ENCODE assay signal across 22 cellular contexts in genomic region chr13:33838567-33839131, GRCh38. TPM values are rescaled to one million over a fixed set of nuclear protein-coding genes. Genes with fewer than 3 reads are reported as not detected.
DNase-seq lines count a peak whose midpoint lies in the region; ATAC-seq, FAIRE-seq and TF ChIP-seq lines count a peak whose summit lies in the region.
"Had no signal": no experiment of that assay in that cellular context is flagged by ENCODE, and none has a peak within 500 bp of the region (broad histone marks: within the 10 kb centered on the region; RNA-seq: fewer than 3 reads in every experiment).

No MANE protein-coding gene starts in this region.

- peak; percentile 9 for FAIRE-seq in keratinocyte (lab: Jason Lieb, UNC)
- FAIRE-seq: TTC549 had no signal

- ATAC-seq in Right ventricle myocardium superior (ENCODE audit: poor library complexity) (peak; percentile 56), GM19023 (IDR thresholded peaks at IDR 0.05; ENCODE audit: unreplicated experiment) (no peak)
- no peak for ATAC-seq in stimulated activated naive B cell treated with anti-CD40 and anti-IgM and Interleukin-4, amounts not matched to agents 10 μg/mL and 1 μg/mL and 100 μg/mL, for 72 hours (replicated peaks)
- ATAC-seq: left colon had no signal

- intact Hi-C loops in Right ventricle myocardium superior (cut with DNase I): no loop called here

- no peak for DNase-seq in Right ventricle myocardium superior
- DNase-seq in right atrium auricular region (ENCODE audit: low spot score): no peak
- peak; percentile 44 for DNase-seq in dedifferentiated amniotic fluid mesenchymal stem cell (ENCODE audit: extremely low spot score)
- no peak for DNase-seq in keratinocyte (ENCODE audit: low read depth, low spot score)
- no peak for DNase-seq in stimulated activated naive B cell treated with anti-CD40 and anti-IgM and Interleukin-4, amounts not matched to agents 10 μg/mL and 1 μg/mL and 100 μg/mL, for 72 hours
- no peak for DNase-seq in globus pallidus (ENCODE audit: low spot score)
- DNase-seq in NCI-H226: no peak
- DNase-seq: activated CD4-positive, alpha-beta T cell treated with anti-CD3 and anti-CD28 coated beads for 1 hour; activated CD8-positive, alpha-beta memory T cell treated with anti-CD3 and anti-CD28 coated beads for 24 hours; Calu3; cortex of kidney; left colon; NCI-H146; NCI-H2227 treated with DMSO at 0.1 percent for 48 hours; OCI-M1; SHP77 treated with DMSO at 0.1 percent for 48 hours; stimulated activated CD8-positive, alpha-beta memory T cell treated with anti-CD3 and anti-CD28 coated beads, Interleukin-4, amount 100 ng/mL, for 48 hours; substantia nigra had no signal

- H3K4me3 ChIP-seq in right atrium auricular region (no peak overlapping the region), keratinocyte (ENCODE audit: control insufficient read depth in 2 of 3, extremely low read depth in 1 of 3, insufficient read depth in 2 of 3, low read depth in 1 of 3, low read length in 3 of 3) (no peak overlapping the region)
- H3K4me3 ChIP-seq: BLaER1 treated with 17β-estradiol and CSF1 and Interleukin-3, amounts not matched to agents 10 nM and 100 nM had no signal

- TF ChIP-seq CTCF in right atrium auricular region (IDR thresholded peaks at IDR 0.05) (no peak), keratinocyte (optimal IDR thresholded peaks at IDR 0.05 in 1 of 3, IDR thresholded peaks at IDR 0.05 in 1 of 3, conservative IDR thresholded peaks at IDR 0.05 in 1 of 3; ENCODE audit: extremely low read depth in 1 of 3, insufficient read depth in 2 of 3, low read length in 3 of 3) (no peak)

- H3K27ac ChIP-seq in right atrium auricular region (no peak overlapping the region), keratinocyte (ENCODE audit: control insufficient read depth, insufficient read depth, low read length) (no peak overlapping the region)
- H3K27ac ChIP-seq: BLaER1 treated with 17β-estradiol and CSF1 and Interleukin-3, amounts not matched to agents 10 nM and 100 nM had no signal

- H3K4me1 ChIP-seq in right atrium auricular region: no peaks in the 10 kb centered on the region
- no peaks in the 10 kb centered on the region for H3K4me1 ChIP-seq in keratinocyte (ENCODE audit: control insufficient read depth, extremely low read depth, insufficient read depth, low read length)
- H3K4me1 ChIP-seq: BLaER1 treated with 17β-estradiol and CSF1 and Interleukin-3, amounts not matched to agents 10 nM and 100 nM had no signal

- no peak overlapping the region for H2AFZ ChIP-seq in keratinocyte (ENCODE audit: control insufficient read depth, low read length)

- dilution Hi-C loops in keratinocyte (cut with MboI; ENCODE audit: extremely low pct_ligation_motif_present, low sequenced_read_pairs): no loop called here

- H3K9ac ChIP-seq in keratinocyte (ENCODE audit: control insufficient read depth, extremely low read depth, insufficient read depth, low read length): no peak overlapping the region
- H3K9ac ChIP-seq: BLaER1 treated with 17β-estradiol and CSF1 and Interleukin-3, amounts not matched to agents 10 nM and 100 nM had no signal

- H3K4me2 ChIP-seq in keratinocyte (ENCODE audit: control insufficient read depth, extremely low read depth, insufficient read depth, low read depth, low read length): no peak overlapping the region
- H3K4me2 ChIP-seq: BLaER1 treated with 17β-estradiol and CSF1 and Interleukin-3, amounts not matched to agents 10 nM and 100 nM had no signal

- no peaks in the 10 kb centered on the region for H3K27me3 Mint-ChIP-seq in stimulated activated naive B cell treated with anti-CD40 and anti-IgM and Interleukin-4, amounts not matched to agents 10 μg/mL and 1 μg/mL and 100 μg/mL, for 72 hours
- H3K27me3 Mint-ChIP-seq: activated naive CD4-positive, alpha-beta T cell treated with anti-CD3 and anti-CD28 coated beads, Interleukin-2, amount 50 U/mL, for 24 hours had no signal

- no peaks in the 10 kb centered on the region for H4K20me1 ChIP-seq in keratinocyte (ENCODE audit: control insufficient read depth, extremely low read depth, insufficient read depth, low read length)
- H4K20me1 ChIP-seq: BLaER1 treated with 17β-estradiol and CSF1 and Interleukin-3, amounts not matched to agents 10 nM and 100 nM had no signal

- no peaks in the 10 kb centered on the region for H3K9me3 Mint-ChIP-seq in stimulated activated naive B cell treated with anti-CD40 and anti-IgM and Interleukin-4, amounts not matched to agents 10 μg/mL and 1 μg/mL and 100 μg/mL, for 72 hours
- H3K9me3 Mint-ChIP-seq: activated naive CD4-positive, alpha-beta T cell treated with anti-CD3 and anti-CD28 coated beads, Interleukin-2, amount 50 U/mL, for 24 hours had no signal

- H3K36me3 ChIP-seq in right atrium auricular region (peaks cover 8% of the 10 kb centered on the region), keratinocyte (ENCODE audit: control insufficient read depth in 2 of 2, extremely low read depth in 1 of 2, insufficient read depth in 2 of 2, low read length in 2 of 2) (peaks cover 0 to 8% of the 10 kb centered on the region in 2 experiments)

- peaks cover 35 to 52% of the 10 kb centered on the region in 2 donors for H3K36me3 Mint-ChIP-seq in stimulated activated naive B cell treated with anti-CD40 and anti-IgM and Interleukin-4, amounts not matched to agents 10 μg/mL and 1 μg/mL and 100 μg/mL, for 72 hours

- H3K9me3 ChIP-seq in right atrium auricular region (no peaks in the 10 kb centered on the region), keratinocyte (ENCODE audit: control insufficient read depth, low read depth, low read length) (no peaks in the 10 kb centered on the region)
- H3K9me3 ChIP-seq: BLaER1 treated with 17β-estradiol and CSF1 and Interleukin-3, amounts not matched to agents 10 nM and 100 nM had no signal

- H3K4me3 Mint-ChIP-seq in stimulated activated naive B cell treated with anti-CD40 and anti-IgM and Interleukin-4, amounts not matched to agents 10 μg/mL and 1 μg/mL and 100 μg/mL, for 72 hours: no peak overlapping the region
- H3K4me3 Mint-ChIP-seq: activated naive CD4-positive, alpha-beta T cell treated with anti-CD3 and anti-CD28 coated beads, Interleukin-2, amount 50 U/mL, for 24 hours had no signal

- H3K4me1 Mint-ChIP-seq in stimulated activated naive B cell treated with anti-CD40 and anti-IgM and Interleukin-4, amounts not matched to agents 10 μg/mL and 1 μg/mL and 100 μg/mL, for 72 hours: no peaks in the 10 kb centered on the region
- H3K4me1 Mint-ChIP-seq: activated naive CD4-positive, alpha-beta T cell treated with anti-CD3 and anti-CD28 coated beads, Interleukin-2, amount 50 U/mL, for 24 hours had no signal

- H3K79me2 ChIP-seq in keratinocyte (ENCODE audit: control insufficient read depth, insufficient read depth, low read length): no peaks in the 10 kb centered on the region

- H3K27me3 ChIP-seq in right atrium auricular region (no peaks in the 10 kb centered on the region), keratinocyte (ENCODE audit: control insufficient read depth, extremely low read depth, insufficient read depth, low read length) (no peaks in the 10 kb centered on the region)
- H3K27me3 ChIP-seq: BLaER1 treated with 17β-estradiol and CSF1 and Interleukin-3, amounts not matched to agents 10 nM and 100 nM had no signal

- no peaks in the 10 kb centered on the region for H3K9me1 ChIP-seq in keratinocyte (ENCODE audit: control insufficient read depth, extremely low read depth, insufficient read depth, low read length)

- peak overlapping the region; percentile 49 for H3K27ac Mint-ChIP-seq in stimulated activated naive B cell treated with anti-CD40 and anti-IgM and Interleukin-4, amounts not matched to agents 10 μg/mL and 1 μg/mL and 100 μg/mL, for 72 hours
- H3K27ac Mint-ChIP-seq: activated naive CD4-positive, alpha-beta T cell treated with anti-CD3 and anti-CD28 coated beads, Interleukin-2, amount 50 U/mL, for 24 hours had no signal

RNA-seq across cellular contexts. Expression of gene RFC3, which starts 20.7 kb away (rescaled TPM):
- total RNA-seq in Right ventricle myocardium superior (4.7 TPM), right atrium auricular region (1 to 10 TPM; 3.3 to 4.9 TPM)
- polyA plus RNA-seq in keratinocyte: 6.0 to 20.8 TPM (median 18.3 TPM) in 3 replicates
- 0.96 TPM for polyA plus RNA-seq in keratinocyte (2011; ENCODE audit: low read depth)
- 5.9 and 11.1 TPM in 2 replicates for polyA plus RNA-seq in keratinocyte (2011; cell fraction: cytosol; rRNA removed)
- 8.8 and 12.0 TPM in 2 replicates for polyA plus RNA-seq in keratinocyte (2011; cell fraction: nucleus; rRNA removed)
- 2.5 and 12.3 TPM in 2 replicates for polyA plus RNA-seq in keratinocyte (2012; ENCODE audit: low replicate concordance)
- 1.9 to 14.6 TPM (median 4.6 TPM) in 3 replicates for polyA minus RNA-seq in keratinocyte
- 16.3 TPM for polyA minus RNA-seq in keratinocyte (2011; cell fraction: cytosol; rRNA and poly(A)+ RNA removed)
- 7.8 and 12.9 TPM in 2 replicates for polyA minus RNA-seq in keratinocyte (2011; cell fraction: nucleus; rRNA and poly(A)+ RNA removed)
